ENCODE assay signal across 8 cellular contexts in the genomic region with DNA sequence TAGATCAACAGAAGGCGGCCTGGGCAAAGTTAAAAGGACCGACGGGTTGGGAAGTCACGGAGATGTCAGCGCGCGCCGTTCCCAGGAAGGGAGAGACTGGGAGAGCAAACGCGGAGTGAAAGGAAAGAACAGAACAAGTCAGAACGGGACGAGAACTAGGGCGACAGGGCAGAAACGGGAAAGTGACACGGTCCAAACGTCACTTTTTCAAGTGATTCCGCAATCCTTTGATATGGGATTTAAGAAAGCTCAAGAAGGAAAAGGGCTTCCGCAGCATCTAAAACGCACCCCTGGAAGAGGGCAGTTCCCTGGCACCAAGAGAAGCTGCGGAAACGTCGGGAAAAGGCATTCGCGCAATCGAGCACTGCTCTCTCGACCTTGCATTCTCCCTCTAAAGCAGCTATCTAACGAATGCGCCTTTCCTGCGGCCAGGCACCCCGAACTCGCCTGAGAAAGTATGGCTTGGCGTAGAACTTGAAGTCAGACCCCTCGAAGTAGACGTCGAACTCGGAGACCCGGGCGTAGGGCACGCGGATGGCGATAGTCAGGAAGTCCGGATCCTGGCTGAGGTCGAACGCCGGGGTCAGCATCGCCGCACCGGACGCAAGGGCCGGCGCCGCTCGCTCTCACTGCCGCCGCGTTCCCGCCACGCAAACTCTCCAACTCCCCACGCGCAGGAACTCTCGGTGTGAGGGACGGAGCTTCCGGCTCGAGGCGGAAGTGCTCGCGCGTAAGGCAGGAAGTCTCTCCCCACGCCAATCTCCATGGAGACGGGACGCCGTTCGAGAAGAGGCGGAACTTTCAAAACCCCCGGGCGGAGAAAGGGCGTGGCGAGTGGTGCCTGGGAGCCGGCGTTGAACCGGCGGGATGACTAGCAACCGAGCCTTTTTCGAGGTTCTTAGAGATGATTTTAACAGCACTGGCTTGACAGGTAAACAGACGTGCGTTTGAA. TPM values are rescaled to one million over a fixed set of nuclear protein-coding genes. Genes with fewer than 3 reads are reported as not detected.
DNase-seq lines count a peak whose midpoint lies in the region; ATAC-seq and TF ChIP-seq lines count a peak whose summit lies in the region.

A gene (minus strand): TSS at position 695 of the 952 bp plus-strand sequence. CDS start 105 bp downstream, at position 590.

- peak within 1 kb of the TSS; percentile 93 for H3K4me3 ChIP-seq in smooth muscle cell

- TF ChIP-seq CTCF in WTC11 (IDR thresholded peaks at IDR 0.05) (no peak), smooth muscle cell (IDR thresholded peaks at IDR 0.05; ENCODE audit: borderline replicate concordance, insufficient read depth, poor library complexity, severe bottlenecking) (no peak)

- H3K4me2 ChIP-seq in smooth muscle cell = peak within 1 kb of the TSS; percentile 94

- H3F3A ChIP-seq in smooth muscle cell (ENCODE audit: low read depth) = peaks cover 4% of the 10 kb centered on the region

- H3K9me3 ChIP-seq in smooth muscle cell (replicated peaks; ENCODE audit: low read depth) = no peaks in the 10 kb centered on the region

- H3K36me3 ChIP-seq in smooth muscle cell (ENCODE audit: low read depth) = no peaks in the 10 kb centered on the region

- H3K4me1 ChIP-seq in smooth muscle cell (ENCODE audit: low read depth) = no peaks in the 10 kb centered on the region

- H3K27me3 ChIP-seq in smooth muscle cell (ENCODE audit: low read depth) = no peaks in the 10 kb centered on the region

- H2AFZ ChIP-seq in smooth muscle cell (ENCODE audit: low read depth) = peak within 1 kb of the TSS; percentile 100

- POLR2A ChIA-PET in WTC11 (lab: Charles Lee) = interaction anchor here (1.4 kb wide), 1 partner anchor 400 kb away, joined by 3 read pairs; no protein-coding TSS in a partner anchor

- ATAC-seq in GM18907 (IDR thresholded peaks at IDR 0.05; ENCODE audit: unreplicated experiment) (peak; percentile 97), HG03139 (IDR thresholded peaks at IDR 0.05; ENCODE audit: unreplicated experiment) (peak; percentile 96), WTC11 (peak; percentile 91)

- H3K79me2 ChIP-seq in smooth muscle cell (ENCODE audit: low read depth) = peaks cover 23% of the 10 kb centered on the region

- H4K20me1 ChIP-seq in smooth muscle cell (ENCODE audit: low read depth) = peaks cover 19% of the 10 kb centered on the region

- peaks cover 32% of the 10 kb centered on the region for H3K27me3 Mint-ChIP-seq in WTC11 (ENCODE audit: low read depth)
- peaks cover 0 to 22% (median 3%) of the 10 kb centered on the region in 3 donors for H3K27me3 Mint-ChIP-seq in immature natural killer cell (ENCODE audit: low read depth in 3 of 3)

- under 1% methylated on average over 86 of the region's 86 CpGs for WGBS in smooth muscle cell (ENCODE audit: low lambda C conversion rate)

- peak within 1 kb of the TSS; percentile 63 for H3K9ac ChIP-seq in smooth muscle cell (ENCODE audit: low read depth)

- peaks cover 4% of the 10 kb centered on the region for H3K36me3 Mint-ChIP-seq in WTC11
- peaks cover 0 to 9% (median 0%) of the 10 kb centered on the region in 3 donors for H3K36me3 Mint-ChIP-seq in immature natural killer cell

- H3K9me3 Mint-ChIP-seq in WTC11 (no peaks in the 10 kb centered on the region), immature natural killer cell (no peaks in the 10 kb centered on the region)

- H3K4me1 Mint-ChIP-seq in WTC11 = peaks cover 22% of the 10 kb centered on the region
- peaks cover 35 to 64% of the 10 kb centered on the region in 2 donors for H3K4me1 Mint-ChIP-seq in immature natural killer cell

- DNase-seq in AG08396 (ENCODE audit: low spot score) (peak; percentile 93), NCI-H345 (lab: John Stamatoyannopoulos, UW) (peak; percentile 93), WTC11 (ENCODE audit: low spot score) (peak; percentile 93), caudate nucleus (lab: John Stamatoyannopoulos, UW) (peak; percentile 13 to 97 (median 87)), immature natural killer cell (peak; percentile 89 to 91 (median 90)), smooth muscle cell (lab: John Stamatoyannopoulos, UW; ENCODE audit: unreplicated experiment) (peak; percentile 72)

- CTCF ChIA-PET in WTC11 (lab: Charles Lee) = interaction anchor here (0.6 to 1.6 kb wide), 5 partner anchors 40 to 365 kb away, joined by 3 to 6 read pairs (median 3); a partner anchor contains a TSS

- H3K4me3 Mint-ChIP-seq in WTC11 = peak within 1 kb of the TSS; percentile 86
- peak within 1 kb of the TSS; percentile 87 to 96 (median 93) for H3K4me3 Mint-ChIP-seq in immature natural killer cell

- H3K27ac ChIP-seq in caudate nucleus (ENCODE audit: low read depth, low read length) (no peak within 1 kb of the TSS), smooth muscle cell (ENCODE audit: low read depth) (peak within 1 kb of the TSS; percentile 61)

- no peak within 1 kb of the TSS for H3K27ac Mint-ChIP-seq in WTC11
- H3K27ac Mint-ChIP-seq in immature natural killer cell = peak within 1 kb of the TSS; percentile 71 to 92 (median 90)

TF ChIP-seq in WTC11, 78 proteins besides CTCF, POLR2A, EP300 and RAD21 (continues in another document):
- TF ChIP-seq NFATC4 (CRISPR knock-in tag; IDR thresholded peaks at IDR 0.05) (no peak), NR2C2 (CRISPR knock-in tag; IDR thresholded peaks at IDR 0.05) (peak; percentile 43; the same call in 1 of the 2 replicates), GABPB1 (CRISPR knock-in tag; IDR thresholded peaks at IDR 0.05) (peak; percentile 79; the same call in 1 of the 2 replicates)
- TF ChIP-seq, protein P1, sequence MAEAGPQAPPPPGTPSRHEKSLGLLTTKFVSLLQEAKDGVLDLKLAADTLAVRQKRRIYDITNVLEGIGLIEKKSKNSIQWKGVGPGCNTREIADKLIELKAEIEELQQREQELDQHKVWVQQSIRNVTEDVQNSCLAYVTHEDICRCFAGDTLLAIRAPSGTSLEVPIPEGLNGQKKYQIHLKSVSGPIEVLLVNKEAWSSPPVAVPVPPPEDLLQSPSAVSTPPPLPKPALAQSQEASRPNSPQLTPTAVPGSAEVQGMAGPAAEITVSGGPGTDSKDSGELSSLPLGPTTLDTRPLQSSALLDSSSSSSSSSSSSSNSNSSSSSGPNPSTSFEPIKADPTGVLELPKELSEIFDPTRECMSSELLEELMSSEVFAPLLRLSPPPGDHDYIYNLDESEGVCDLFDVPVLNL (CRISPR knock-in tag; IDR thresholded peaks at IDR 0.05; ENCODE audit: borderline replicate concordance, low read depth) = peak; percentile 73; the same call in 1 of the 2 replicates
- TF ChIP-seq, protein P2, sequence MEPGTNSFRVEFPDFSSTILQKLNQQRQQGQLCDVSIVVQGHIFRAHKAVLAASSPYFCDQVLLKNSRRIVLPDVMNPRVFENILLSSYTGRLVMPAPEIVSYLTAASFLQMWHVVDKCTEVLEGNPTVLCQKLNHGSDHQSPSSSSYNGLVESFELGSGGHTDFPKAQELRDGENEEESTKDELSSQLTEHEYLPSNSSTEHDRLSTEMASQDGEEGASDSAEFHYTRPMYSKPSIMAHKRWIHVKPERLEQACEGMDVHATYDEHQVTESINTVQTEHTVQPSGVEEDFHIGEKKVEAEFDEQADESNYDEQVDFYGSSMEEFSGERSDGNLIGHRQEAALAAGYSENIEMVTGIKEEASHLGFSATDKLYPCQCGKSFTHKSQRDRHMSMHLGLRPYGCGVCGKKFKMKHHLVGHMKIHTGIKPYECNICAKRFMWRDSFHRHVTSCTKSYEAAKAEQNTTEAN (CRISPR knock-in tag; IDR thresholded peaks at IDR 0.05) = peak; percentile 86; the same call in 1 of the 2 replicates
- TF ChIP-seq, protein P3, sequence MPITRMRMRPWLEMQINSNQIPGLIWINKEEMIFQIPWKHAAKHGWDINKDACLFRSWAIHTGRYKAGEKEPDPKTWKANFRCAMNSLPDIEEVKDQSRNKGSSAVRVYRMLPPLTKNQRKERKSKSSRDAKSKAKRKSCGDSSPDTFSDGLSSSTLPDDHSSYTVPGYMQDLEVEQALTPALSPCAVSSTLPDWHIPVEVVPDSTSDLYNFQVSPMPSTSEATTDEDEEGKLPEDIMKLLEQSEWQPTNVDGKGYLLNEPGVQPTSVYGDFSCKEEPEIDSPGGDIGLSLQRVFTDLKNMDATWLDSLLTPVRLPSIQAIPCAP (CRISPR knock-in tag; IDR thresholded peaks at IDR 0.05) = peak; percentile 79
- TF ChIP-seq, protein P4, sequence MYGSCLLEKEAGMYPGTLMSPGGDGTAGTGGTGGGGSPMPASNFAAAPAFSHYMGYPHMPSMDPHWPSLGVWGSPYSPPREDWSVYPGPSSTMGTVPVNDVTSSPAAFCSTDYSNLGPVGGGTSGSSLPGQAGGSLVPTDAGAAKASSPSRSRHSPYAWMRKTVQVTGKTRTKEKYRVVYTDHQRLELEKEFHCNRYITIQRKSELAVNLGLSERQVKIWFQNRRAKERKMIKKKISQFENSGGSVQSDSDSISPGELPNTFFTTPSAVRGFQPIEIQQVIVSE (CRISPR knock-in tag; IDR thresholded peaks at IDR 0.05; ENCODE audit: borderline replicate concordance) = no peak
- TF ChIP-seq, protein P5, sequence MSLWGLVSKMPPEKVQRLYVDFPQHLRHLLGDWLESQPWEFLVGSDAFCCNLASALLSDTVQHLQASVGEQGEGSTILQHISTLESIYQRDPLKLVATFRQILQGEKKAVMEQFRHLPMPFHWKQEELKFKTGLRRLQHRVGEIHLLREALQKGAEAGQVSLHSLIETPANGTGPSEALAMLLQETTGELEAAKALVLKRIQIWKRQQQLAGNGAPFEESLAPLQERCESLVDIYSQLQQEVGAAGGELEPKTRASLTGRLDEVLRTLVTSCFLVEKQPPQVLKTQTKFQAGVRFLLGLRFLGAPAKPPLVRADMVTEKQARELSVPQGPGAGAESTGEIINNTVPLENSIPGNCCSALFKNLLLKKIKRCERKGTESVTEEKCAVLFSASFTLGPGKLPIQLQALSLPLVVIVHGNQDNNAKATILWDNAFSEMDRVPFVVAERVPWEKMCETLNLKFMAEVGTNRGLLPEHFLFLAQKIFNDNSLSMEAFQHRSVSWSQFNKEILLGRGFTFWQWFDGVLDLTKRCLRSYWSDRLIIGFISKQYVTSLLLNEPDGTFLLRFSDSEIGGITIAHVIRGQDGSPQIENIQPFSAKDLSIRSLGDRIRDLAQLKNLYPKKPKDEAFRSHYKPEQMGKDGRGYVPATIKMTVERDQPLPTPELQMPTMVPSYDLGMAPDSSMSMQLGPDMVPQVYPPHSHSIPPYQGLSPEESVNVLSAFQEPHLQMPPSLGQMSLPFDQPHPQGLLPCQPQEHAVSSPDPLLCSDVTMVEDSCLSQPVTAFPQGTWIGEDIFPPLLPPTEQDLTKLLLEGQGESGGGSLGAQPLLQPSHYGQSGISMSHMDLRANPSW (CRISPR knock-in tag; conservative IDR thresholded peaks at IDR 0.05; ENCODE audit: low read depth) = no peak

RNA-seq across cellular contexts. Expression of the gene that starts here (rescaled TPM):
- 24.5 to 29.1 TPM (median 27.2 TPM) in 3 replicates for total RNA-seq in WTC11 (2021)
- polyA plus RNA-seq in immature natural killer cell = 10 to 100 TPM; 12.4 to 27.4 (median 15.3) TPM
- 13.1 and 16.2 TPM in 2 replicates for total RNA-seq in smooth muscle cell
- 11.0 and 14.8 TPM in 2 replicates for polyA plus RNA-seq in smooth muscle cell
